ENCODE assay signal across 22 cellular contexts in genomic region chr6:48078092-48078491, GRCh38. TPM values are rescaled to one million over a fixed set of nuclear protein-coding genes. Genes with fewer than 3 reads are reported as not detected.
"Had no signal": no experiment of that assay in that cellular context is flagged by ENCODE, and none has a peak within 500 bp of the region (broad histone marks: within the 10 kb centered on the region; RNA-seq: fewer than 3 reads in every experiment).

No MANE protein-coding gene starts in this region.

- H3K9me3 ChIP-seq: adrenal gland, esophagus squamous epithelium, gastroesophageal sphincter, psoas muscle, stomach, testis, upper lobe of right lung had no signal

- H3K27ac Mint-ChIP-seq: activated T-helper 2 cell treated with anti-CD3 and anti-CD28 coated beads, Interferon-gamma antibody, Interleukin-2, Interleukin-4, amounts not matched to agents 10 μg/mL and 5 μg/mL and 100 μg/mL, durations not matched to agents 14 hours and 24 hours and 36 hours; T-cell had no signal

- H3K4me1 Mint-ChIP-seq: T-cell had no signal

- ATAC-seq: gastroesophageal sphincter, heart right ventricle, left colon, psoas muscle, T-cell, upper lobe of right lung had no signal

- H3K27me3 ChIP-seq: adrenal gland, esophagus squamous epithelium, heart right ventricle, stomach, testis, upper lobe of right lung had no signal

- H3K27ac ChIP-seq: adrenal gland, coronary artery, esophagus squamous epithelium, gastroesophageal sphincter, heart right ventricle, psoas muscle, stomach, testis, upper lobe of right lung had no signal

- DNase-seq: activated CD4-positive, alpha-beta T cell treated with anti-CD3 and anti-CD28 coated beads, Interleukin-2, amount 50 U/mL, for 4 hours; activated CD4-positive, CD25-positive, alpha-beta regulatory T cell treated with anti-CD3 and anti-CD28 coated beads, Interleukin-2, amount 50 U/mL, for 72 hours; activated naive CD4-positive, alpha-beta T cell treated with anti-CD3 and anti-CD28 coated beads, Interleukin-2, amount 50 U/mL, for 16 hours; adrenal gland; caudate nucleus; effector CD4-positive, alpha-beta T cell; esophagus squamous epithelium; heart right ventricle; left colon; midbrain; psoas muscle; stimulated activated CD4-positive, alpha-beta T cell treated with anti-CD3 and anti-CD28 coated beads, Interleukin-12 subunit alpha, Interleukin-12 subunit beta, amount 100 ng/mL, for 4 hours; stimulated activated CD4-positive, alpha-beta T cell treated with anti-CD3 and anti-CD28 coated beads, Interleukin-2, amount 100 ng/mL, for 24 hours; stomach; T-cell; T-helper 9 cell; testis; upper lobe of right lung had no signal

- H3K4me3 Mint-ChIP-seq: T-cell had no signal

- H3K4me3 ChIP-seq: adrenal gland, coronary artery, esophagus squamous epithelium, gastroesophageal sphincter, heart right ventricle, lung, psoas muscle, stomach, upper lobe of right lung had no signal

- H3K36me3 ChIP-seq: adrenal gland, esophagus squamous epithelium, gastroesophageal sphincter, heart right ventricle, stomach, upper lobe of right lung had no signal

- H3K9me3 Mint-ChIP-seq: activated T-helper 2 cell treated with anti-CD3 and anti-CD28 coated beads, Interferon-gamma antibody, Interleukin-2, Interleukin-4, amounts not matched to agents 10 μg/mL and 5 μg/mL and 100 μg/mL, durations not matched to agents 14 hours and 24 hours and 36 hours; T-cell had no signal

- H3K36me3 Mint-ChIP-seq: T-cell had no signal

- H3K4me1 ChIP-seq: adrenal gland, esophagus squamous epithelium, gastroesophageal sphincter, psoas muscle, stomach, testis, upper lobe of right lung had no signal

RNA-seq across cellular contexts. Expression of gene PTCHD4, which starts 32.9 kb away (rescaled TPM):
- total RNA-seq: activated T-helper 2 cell treated with anti-CD3 and anti-CD28 coated beads, Interferon-gamma antibody, Interleukin-2, Interleukin-4, amounts not matched to agents 10 μg/mL and 5 μg/mL and 100 μg/mL, durations not matched to agents 14 hours and 24 hours and 36 hours; T-cell had no signal
- polyA plus RNA-seq: psoas muscle had no signal
